In the genomic region with DNA sequence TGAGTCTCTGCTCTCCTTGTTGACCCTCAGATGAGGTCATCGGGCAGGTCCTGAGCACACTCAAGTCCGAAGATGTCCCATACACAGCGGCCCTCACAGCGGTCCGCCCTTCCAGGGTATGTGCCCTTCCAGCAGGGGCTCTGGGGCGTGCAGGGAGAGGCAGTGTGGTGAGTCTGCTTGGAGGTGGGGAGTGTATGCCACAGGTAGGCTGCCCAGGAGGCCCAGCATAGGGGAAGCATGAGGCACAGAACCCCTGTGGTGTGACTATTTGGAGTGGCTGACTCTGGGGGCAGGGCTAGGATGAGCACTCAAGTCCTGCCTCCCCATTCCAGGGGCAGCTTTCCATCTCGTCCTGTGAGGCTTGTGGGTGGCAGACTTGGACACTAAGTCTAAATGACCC, we compare ENCODE assay signal across 20 cellular contexts. TPM values are rescaled to one million over a fixed set of nuclear protein-coding genes. Genes with fewer than 3 reads are reported as not detected.
A peak's percentile ranks its signal among the peaks of the same experiment; 100 is the strongest.
DNase-seq lines count a peak whose midpoint lies in the region; ATAC-seq and TF ChIP-seq lines count a peak whose summit lies in the region.
"Had no signal": no experiment of that assay in that cellular context is flagged by ENCODE, and none has a peak within 500 bp of the region (broad histone marks: within the 10 kb centered on the region; RNA-seq: fewer than 3 reads in every experiment).

No MANE protein-coding gene starts in this region.

- H3K4me3 ChIP-seq in neutrophil (ENCODE audit: low read depth in 1 of 2, low read length in 1 of 2) = no peak overlapping the region
- H3K4me3 ChIP-seq in A673 (ENCODE audit: low read depth, low read length, poor library complexity, severe bottlenecking) = no peak overlapping the region
- no peak overlapping the region for H3K4me3 ChIP-seq in body of pancreas
- H3K4me3 ChIP-seq: A549, BLaER1, GM12878 had no signal

- intact Hi-C loops in A673 (cut with micrococcal nuclease; ENCODE audit: unreplicated experiment) = no loop called here
- intact Hi-C loops in body of pancreas (cut with DNase I) = no loop called here

- no peak for ATAC-seq in body of pancreas
- ATAC-seq: A549, GM12878 had no signal

- no peaks in the 10 kb centered on the region for H3K27me3 Mint-ChIP-seq in activated naive CD4-positive, alpha-beta T cell treated with anti-CD3 and anti-CD28 coated beads, Interleukin-2, amount 50 U/mL, for 24 hours
- no peaks in the 10 kb centered on the region for H3K27me3 Mint-ChIP-seq in type B pancreatic cell

- H3K4me1 ChIP-seq in neutrophil (ENCODE audit: control insufficient read depth in 1 of 2, insufficient read depth in 1 of 2, low read depth in 1 of 2, low read length in 1 of 2) (peaks cover 37 to 50% of the 10 kb centered on the region in 2 experiments), A673 (ENCODE audit: insufficient read depth, low read length, poor library complexity, severe bottlenecking) (peaks cover 14% of the 10 kb centered on the region), body of pancreas (peaks cover 22% of the 10 kb centered on the region)

- no peak for DNase-seq in activated naive CD4-positive, alpha-beta T cell treated with anti-CD3 and anti-CD28 coated beads, Interleukin-2, amount 50 U/mL, for 16 hours
- DNase-seq in RWPE1 (ENCODE audit: low spot score) = no peak
- no peak for DNase-seq in type B pancreatic cell (ENCODE audit: extremely low spot score, unreplicated experiment)
- DNase-seq in A673 (ENCODE audit: low spot score) = no peak
- no peak for DNase-seq in NCI-H1436 (lab: John Stamatoyannopoulos, UW)
- DNase-seq in body of pancreas = no peak
- DNase-seq: CD8-positive, alpha-beta memory T cell; COR-L47; DMS 273 treated with DMSO at 0.1 percent for 48 hours; DMS53; DND-41; EL; H9 had no signal

- peaks cover 24% of the 10 kb centered on the region for H3K4me1 Mint-ChIP-seq in activated naive CD4-positive, alpha-beta T cell treated with anti-CD3 and anti-CD28 coated beads, Interleukin-2, amount 50 U/mL, for 24 hours
- peaks cover 7% of the 10 kb centered on the region for H3K4me1 Mint-ChIP-seq in type B pancreatic cell (ENCODE audit: unreplicated experiment)

- no peak overlapping the region for H3K4me3 Mint-ChIP-seq in activated naive CD4-positive, alpha-beta T cell treated with anti-CD3 and anti-CD28 coated beads, Interleukin-2, amount 50 U/mL, for 24 hours
- H3K4me3 Mint-ChIP-seq in type B pancreatic cell = peak overlapping the region; percentile 10
- H3K4me3 Mint-ChIP-seq: CD14-positive monocyte had no signal

- H3K36me3 ChIP-seq in neutrophil (peaks cover 42% of the 10 kb centered on the region), A673 (ENCODE audit: insufficient read depth, low read length, poor library complexity, severe bottlenecking) (peaks cover 8% of the 10 kb centered on the region), body of pancreas (replicated peaks in 1 of 2; ENCODE audit: insufficient read depth in 1 of 2, low read depth in 2 of 2) (no peaks in the 10 kb centered on the region)

- WGBS in body of pancreas, 2 donors = 92% methylated on average over 6 of the region's 7 CpGs; no CpG with 5 or more reads in 1 of the 2 donors

- no peaks in the 10 kb centered on the region for H3K9me3 Mint-ChIP-seq in activated naive CD4-positive, alpha-beta T cell treated with anti-CD3 and anti-CD28 coated beads, Interleukin-2, amount 50 U/mL, for 24 hours
- H3K9me3 Mint-ChIP-seq in type B pancreatic cell = no peaks in the 10 kb centered on the region
- H3K9me3 Mint-ChIP-seq: CD8-positive, alpha-beta memory T cell had no signal

- no peak for TF ChIP-seq POLR2A in body of pancreas (IDR thresholded peaks at IDR 0.05)

- CTCF ChIA-PET in RWPE1 (lab: Yijun Ruan, JAX) (no interaction called here), A673 (lab: Charles Lee) (no interaction called here)

- no peaks in the 10 kb centered on the region for H3K9me3 ChIP-seq in neutrophil
- H3K9me3 ChIP-seq in A673 (ENCODE audit: low read depth, low read length, poor library complexity, severe bottlenecking) = no peaks in the 10 kb centered on the region
- no peaks in the 10 kb centered on the region for H3K9me3 ChIP-seq in body of pancreas
- H3K9me3 ChIP-seq: A549 had no signal

- TF ChIP-seq CTCF in RWPE1 (conservative IDR thresholded peaks at IDR 0.05; ENCODE audit: low read depth) = no peak
- TF ChIP-seq CTCF in neutrophil (IDR thresholded peaks at IDR 0.05) = no peak
- TF ChIP-seq CTCF in type B pancreatic cell (conservative IDR thresholded peaks at IDR 0.05) = no peak
- TF ChIP-seq CTCF in A673 (conservative IDR thresholded peaks at IDR 0.05; ENCODE audit: low read depth, low read length) = no peak
- no peak for TF ChIP-seq CTCF in body of pancreas (IDR thresholded peaks at IDR 0.05)

- H3K27me3 ChIP-seq in neutrophil (no peaks in the 10 kb centered on the region), A673 (replicated peaks; ENCODE audit: insufficient read depth, low read depth, low read length, poor library complexity) (no peaks in the 10 kb centered on the region), body of pancreas (no peaks in the 10 kb centered on the region)

- peak overlapping the region; percentile 41 for H3K27ac Mint-ChIP-seq in activated naive CD4-positive, alpha-beta T cell treated with anti-CD3 and anti-CD28 coated beads, Interleukin-2, amount 50 U/mL, for 24 hours
- H3K27ac Mint-ChIP-seq in type B pancreatic cell = no peak overlapping the region

- POLR2A ChIA-PET in RWPE1 (lab: Yijun Ruan, JAX; ENCODE audit: low non-redundant PET) (no interaction called here), A673 (lab: Charles Lee; ENCODE audit: low non-redundant PET) (no interaction called here)

- H3K36me3 Mint-ChIP-seq in activated naive CD4-positive, alpha-beta T cell treated with anti-CD3 and anti-CD28 coated beads, Interleukin-2, amount 50 U/mL, for 24 hours = no peaks in the 10 kb centered on the region
- peaks cover 6% of the 10 kb centered on the region for H3K36me3 Mint-ChIP-seq in type B pancreatic cell

- BruUV-seq in A673 (replicated peaks; lab: Mats Ljungman, UMichigan) = no TSS peak

- H3K27ac ChIP-seq in RWPE1 = peak overlapping the region; percentile 12; the same call in 1 of the 2 replicates
- H3K27ac ChIP-seq in neutrophil = peak overlapping the region; percentile 5
- H3K27ac ChIP-seq in A673 (ENCODE audit: low read depth, low read length, poor library complexity, severe bottlenecking) = no peak overlapping the region
- H3K27ac ChIP-seq in body of pancreas = no peak overlapping the region
- H3K27ac ChIP-seq: 22Rv1, A549, BLaER1 had no signal

RNA-seq across cellular contexts. Expression of a gene that starts 3.3 kb away (rescaled TPM):
- total RNA-seq in type B pancreatic cell (ENCODE audit: low replicate concordance) (105 and 159 TPM in 2 replicates), A673 (2021) (137 and 139 TPM in 2 replicates), body of pancreas (10 to 100 TPM; 68.5 to 83.4 TPM)

RNA-seq across cellular contexts. Expression of a gene that starts 5.1 kb away (rescaled TPM):
- total RNA-seq in type B pancreatic cell (ENCODE audit: low replicate concordance) = 105 and 159 TPM in 2 replicates
- 77.1 and 77.5 TPM in 2 replicates for total RNA-seq in A673 (2021)
- total RNA-seq in body of pancreas = 10 to 100 TPM; 49.8 to 51.4 TPM

RNA-seq across cellular contexts. Expression of a gene that starts 10.3 kb away (rescaled TPM):
- total RNA-seq in type B pancreatic cell (ENCODE audit: low replicate concordance) (59.2 and 63.8 TPM in 2 replicates), A673 (2021) (78.0 and 83.7 TPM in 2 replicates), body of pancreas (10 to 100 TPM; 14.5 to 48.8 TPM)

RNA-seq across cellular contexts. Expression of a gene that starts 22.3 kb away (rescaled TPM):
- total RNA-seq in type B pancreatic cell (ENCODE audit: low replicate concordance) (30.5 and 46.1 TPM in 2 replicates), A673 (2021) (41.8 and 55.8 TPM in 2 replicates), body of pancreas (10 to 100 TPM; 42.0 to 97.6 TPM)

RNA-seq across cellular contexts. Expression of a gene that starts 24.5 kb away (rescaled TPM):
- total RNA-seq in type B pancreatic cell (ENCODE audit: low replicate concordance) = 62.9 and 85.1 TPM in 2 replicates
- total RNA-seq in A673 (2021) = 49.8 and 54.6 TPM in 2 replicates
- 10 to 100 TPM in 1 of 2 donors, 1 to 10 TPM in 1; 7.3 to 19.1 TPM for total RNA-seq in body of pancreas

Comparison
In these comparisons a context has a peak if more than half of its experiments do, and no peak if none do; other contexts are left out.
1. H3K27ac ChIP-seq: peak in RWPE1 (single experiment) and neutrophil (single experiment); none in A673 (single experiment) and body of pancreas (0 of 4).